ENCODE assay signal across 33 cellular contexts in genomic region chr11:33660962-33661361, GRCh38. TPM values are rescaled to one million over a fixed set of nuclear protein-coding genes. Genes with fewer than 3 reads are reported as not detected.
"Had no signal": no experiment of that assay in that cellular context is flagged by ENCODE, and none has a peak within 500 bp of the region (broad histone marks: within the 10 kb centered on the region; RNA-seq: fewer than 3 reads in every experiment).

No MANE protein-coding gene starts in this region.

- H3K36me3 Mint-ChIP-seq: activated naive CD4-positive, alpha-beta T cell treated with anti-CD3 and anti-CD28 coated beads, Interleukin-2, amount 10 ng/mL, durations not matched to agents 7 days and 5 days; activated naive CD8-positive, alpha-beta T cell; T-cell had no signal

- DNase-seq: activated CD4-positive, alpha-beta memory T cell treated with anti-CD3 and anti-CD28 coated beads, Interleukin-2, amount 10 ng/mL, durations not matched to agents 7 days and 5 days; activated CD4-positive, alpha-beta T cell treated with anti-CD3 and anti-CD28 coated beads for 1 hour; activated CD4-positive, alpha-beta T cell treated with anti-CD3 and anti-CD28 coated beads for 4 hours; activated CD4-positive, alpha-beta T cell treated with anti-CD3 and anti-CD28 coated beads, Interleukin-2, amount 10 ng/mL, durations not matched to agents 7 days and 5 days; activated CD4-positive, alpha-beta T cell treated with anti-CD3 and anti-CD28 coated beads, Interleukin-2, amount 50 U/mL, for 4 hours; activated CD8-positive, alpha-beta memory T cell treated with anti-CD3 and anti-CD28 coated beads, Interleukin-2, amount 50 U/mL, for 48 hours; activated gamma-delta T cell; activated naive CD4-positive, alpha-beta T cell; activated naive CD4-positive, alpha-beta T cell treated with anti-CD3 and anti-CD28 coated beads, Interleukin-2, amount 10 ng/mL, durations not matched to agents 7 days and 5 days; activated T-cell treated with anti-CD3 and anti-CD28 coated beads for 4 hours; activated T-cell treated with anti-CD3 and anti-CD28 coated beads, Interleukin-2, amount 50 U/mL, for 24 hours; activated T-cell treated with anti-CD3 and anti-CD28 coated beads, Interleukin-2, amount 50 U/mL, for 72 hours; amniotic stem cell; anterior cingulate cortex; brain microvascular endothelial cell; dorsolateral prefrontal cortex; effector memory CD4-positive, alpha-beta T cell; erythroblast; foreskin keratinocyte; gastrocnemius medialis; glutamatergic neuron; heart left ventricle; T-cell had no signal

- FAIRE-seq: astrocyte, bronchial epithelial cell had no signal

- H3K27ac Mint-ChIP-seq: activated CD4-positive, alpha-beta memory T cell treated with anti-CD3 and anti-CD28 coated beads, Interleukin-2, amount 10 ng/mL, durations not matched to agents 7 days and 5 days; activated CD4-positive, alpha-beta T cell treated with anti-CD3 and anti-CD28 coated beads, Interleukin-2, amount 10 ng/mL, durations not matched to agents 7 days and 5 days; activated naive CD4-positive, alpha-beta T cell treated with anti-CD3 and anti-CD28 coated beads, Interleukin-2, amount 10 ng/mL, durations not matched to agents 7 days and 5 days; activated naive CD8-positive, alpha-beta T cell; activated T-cell treated with anti-CD3 and anti-CD28 coated beads, Interleukin-2, amount 50 U/mL, for 24 hours; activated T-cell treated with anti-CD3 and anti-CD28 coated beads, Interleukin-2, amount 50 U/mL, for 72 hours; dendritic cell treated with granulocyte-macrophage colony-stimulating factor and Interleukin-4, amounts not matched to agents 40 ng/mL and 50 ng/mL, for 4 days; T-cell; T-helper 1 cell treated with Interleukin-12 subunit alpha and Interleukin-12 subunit beta and Interleukin-4 antibody, amounts not matched to agents 30 μg/mL and 1 μg/mL, for 36 hours; T-helper 2 cell treated with Interferon-gamma antibody and Interleukin-4, amounts not matched to agents 5 μg/mL and 100 μg/mL, for 36 hours had no signal

- H3K27ac ChIP-seq: brain microvascular endothelial cell, coronary artery, dorsolateral prefrontal cortex, esophagus muscularis mucosa, foreskin keratinocyte, gastrocnemius medialis, heart left ventricle had no signal

- H3K9me3 ChIP-seq: esophagus muscularis mucosa, gastrocnemius medialis, heart left ventricle had no signal

- H3K27me3 ChIP-seq: brain microvascular endothelial cell, dorsolateral prefrontal cortex, foreskin keratinocyte, gastrocnemius medialis, heart left ventricle had no signal

- H3K9me3 Mint-ChIP-seq: activated CD4-positive, alpha-beta memory T cell treated with anti-CD3 and anti-CD28 coated beads, Interleukin-2, amount 10 ng/mL, durations not matched to agents 7 days and 5 days; activated CD4-positive, alpha-beta T cell treated with anti-CD3 and anti-CD28 coated beads, Interleukin-2, amount 10 ng/mL, durations not matched to agents 7 days and 5 days; activated naive CD4-positive, alpha-beta T cell treated with anti-CD3 and anti-CD28 coated beads, Interleukin-2, amount 10 ng/mL, durations not matched to agents 7 days and 5 days; activated T-cell treated with anti-CD3 and anti-CD28 coated beads, Interleukin-2, amount 50 U/mL, for 24 hours; activated T-cell treated with anti-CD3 and anti-CD28 coated beads, Interleukin-2, amount 50 U/mL, for 72 hours; central memory CD8-positive, alpha-beta T cell; dendritic cell treated with granulocyte-macrophage colony-stimulating factor and Interleukin-4, amounts not matched to agents 40 ng/mL and 50 ng/mL, for 4 days; T-cell; T-helper 1 cell treated with Interleukin-12 subunit alpha and Interleukin-12 subunit beta and Interleukin-4 antibody, amounts not matched to agents 30 μg/mL and 1 μg/mL, for 36 hours; T-helper 2 cell treated with Interferon-gamma antibody and Interleukin-4, amounts not matched to agents 5 μg/mL and 100 μg/mL, for 36 hours had no signal

- H3K4me1 Mint-ChIP-seq: activated CD4-positive, alpha-beta memory T cell treated with anti-CD3 and anti-CD28 coated beads, Interleukin-2, amount 10 ng/mL, durations not matched to agents 7 days and 5 days; activated CD4-positive, alpha-beta T cell treated with anti-CD3 and anti-CD28 coated beads, Interleukin-2, amount 10 ng/mL, durations not matched to agents 7 days and 5 days; activated naive CD4-positive, alpha-beta T cell treated with anti-CD3 and anti-CD28 coated beads, Interleukin-2, amount 10 ng/mL, durations not matched to agents 7 days and 5 days; central memory CD8-positive, alpha-beta T cell; T-cell had no signal

- H3K4me3 ChIP-seq: coronary artery, dorsolateral prefrontal cortex, esophagus muscularis mucosa, gastrocnemius medialis, heart left ventricle had no signal

- ATAC-seq: activated T-cell treated with anti-CD3 and anti-CD28 coated beads, Interleukin-2, amount 50 U/mL, for 72 hours; foreskin keratinocyte; gastrocnemius medialis; heart left ventricle; T-cell had no signal

- H3K4me1 ChIP-seq: esophagus muscularis mucosa, heart left ventricle had no signal

- H3K4me3 Mint-ChIP-seq: activated CD4-positive, alpha-beta memory T cell treated with anti-CD3 and anti-CD28 coated beads, Interleukin-2, amount 10 ng/mL, durations not matched to agents 7 days and 5 days; activated CD4-positive, alpha-beta T cell treated with anti-CD3 and anti-CD28 coated beads, Interleukin-2, amount 10 ng/mL, durations not matched to agents 7 days and 5 days; activated naive CD4-positive, alpha-beta T cell treated with anti-CD3 and anti-CD28 coated beads, Interleukin-2, amount 10 ng/mL, durations not matched to agents 7 days and 5 days; activated naive CD8-positive, alpha-beta T cell; activated T-cell treated with anti-CD3 and anti-CD28 coated beads, Interleukin-2, amount 50 U/mL, for 24 hours; activated T-cell treated with anti-CD3 and anti-CD28 coated beads, Interleukin-2, amount 50 U/mL, for 72 hours; central memory CD8-positive, alpha-beta T cell; dendritic cell treated with granulocyte-macrophage colony-stimulating factor and Interleukin-4, amounts not matched to agents 40 ng/mL and 50 ng/mL, for 4 days; T-cell; T-helper 1 cell treated with Interleukin-12 subunit alpha and Interleukin-12 subunit beta and Interleukin-4 antibody, amounts not matched to agents 30 μg/mL and 1 μg/mL, for 36 hours; T-helper 2 cell treated with Interferon-gamma antibody and Interleukin-4, amounts not matched to agents 5 μg/mL and 100 μg/mL, for 36 hours had no signal

- H3K36me3 ChIP-seq: esophagus muscularis mucosa, gastrocnemius medialis, heart left ventricle had no signal

RNA-seq across cellular contexts. Expression of gene C11orf91, which starts 39.7 kb away (rescaled TPM):
- total RNA-seq: activated CD4-positive, alpha-beta memory T cell treated with anti-CD3 and anti-CD28 coated beads, Interleukin-2, amount 10 ng/mL, durations not matched to agents 7 days and 5 days; activated T-cell treated with anti-CD3 and anti-CD28 coated beads, Interleukin-2, amount 50 U/mL, for 72 hours; astrocyte; bronchial epithelial cell; cerebellum; esophagus muscularis mucosa; gastrocnemius medialis had no signal
- polyA plus RNA-seq: heart left ventricle had no signal
